13 cellular contexts compared by ENCODE assay signal in the genomic region with DNA sequence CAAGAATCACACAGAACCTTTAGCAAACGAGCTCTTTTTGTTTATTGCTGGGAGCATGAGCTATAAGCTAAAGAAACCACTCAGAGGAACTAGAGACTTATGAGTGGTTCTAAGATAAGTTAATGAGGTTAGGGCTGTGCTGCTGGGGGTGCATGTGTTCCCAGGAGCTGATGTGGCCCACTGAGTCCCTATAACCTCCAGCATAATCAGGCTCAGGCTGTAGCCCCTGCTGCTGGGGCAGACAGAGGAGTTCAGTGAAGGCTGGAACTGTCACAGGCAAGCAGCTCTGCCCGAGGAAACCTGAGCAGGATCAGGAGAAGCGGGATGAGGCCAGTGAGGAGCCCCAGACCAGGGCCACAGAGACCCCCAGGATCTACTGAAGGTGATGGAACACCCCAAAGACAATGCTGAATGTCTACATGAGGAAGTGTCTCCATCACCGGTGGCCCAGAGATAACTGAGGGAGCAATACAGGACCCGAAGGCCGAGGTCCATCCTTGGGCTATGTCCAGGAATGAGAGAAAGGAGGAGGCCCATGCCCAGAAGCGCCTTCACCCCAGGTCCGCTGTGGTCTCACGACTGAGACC. TPM values are rescaled to one million over a fixed set of nuclear protein-coding genes. Genes with fewer than 3 reads are reported as not detected.
DNase-seq lines count a peak whose midpoint lies in the region; ATAC-seq and TF ChIP-seq lines count a peak whose summit lies in the region.
"Had no signal": no experiment of that assay in that cellular context is flagged by ENCODE, and none has a peak within 500 bp of the region (broad histone marks: within the 10 kb centered on the region; RNA-seq: fewer than 3 reads in every experiment).

No MANE protein-coding gene starts in this region.

- H3K9ac ChIP-seq in mesendoderm (ENCODE audit: low read length): no peak overlapping the region
- H3K9ac ChIP-seq: parathyroid adenoma had no signal

- peak overlapping the region; percentile 50; the same call in 1 of the 2 replicates for H3K4me2 ChIP-seq in PC-9
- H3K4me2 ChIP-seq in mesendoderm (ENCODE audit: low read length): no peak overlapping the region

- H2AFZ ChIP-seq in PC-9: no peak overlapping the region
- H2AFZ ChIP-seq: parathyroid adenoma had no signal

- H3K27ac ChIP-seq in PC-9: peak overlapping the region; percentile 83
- no peak overlapping the region for H3K27ac ChIP-seq in mesendoderm (ENCODE audit: low read depth, low read length)
- H3K27ac ChIP-seq: parathyroid adenoma, stomach had no signal

- no CpG with 5 or more reads among the region's 9 CpGs for WGBS in mesendoderm (ENCODE audit: extremely low coverage, insufficient coverage, low lambda C conversion rate)

- no peak for TF ChIP-seq CTCF in PC-9 (conservative IDR thresholded peaks at IDR 0.05)

- H4K5ac ChIP-seq in mesendoderm (ENCODE audit: low read length): no peak overlapping the region

- no peaks in the 10 kb centered on the region for H3K27me3 ChIP-seq in PC-9 (ENCODE audit: insufficient read depth, low read depth)
- no peaks in the 10 kb centered on the region for H3K27me3 ChIP-seq in mesendoderm (ENCODE audit: insufficient read depth, low read length, poor library complexity)

- no peak overlapping the region for H2BK120ac ChIP-seq in mesendoderm (ENCODE audit: low read depth, low read length)

- H3K36me3 ChIP-seq in PC-9 (ENCODE audit: low read depth) (no peaks in the 10 kb centered on the region), mesendoderm (ENCODE audit: control insufficient read depth, insufficient read depth, low read length) (no peaks in the 10 kb centered on the region)
- H3K36me3 ChIP-seq: stomach had no signal

- peak overlapping the region; percentile 20 for H3K18ac ChIP-seq in mesendoderm (ENCODE audit: low read length)

- ATAC-seq in GM18498 (IDR thresholded peaks at IDR 0.05; ENCODE audit: unreplicated experiment) (peak; percentile 34), GM21390 (IDR thresholded peaks at IDR 0.05; ENCODE audit: unreplicated experiment) (peak; percentile 30)

- CTCF ChIA-PET in PC-9 (lab: Charles Lee): interaction anchor here (0.7 kb wide), 1 partner anchor 15 kb away, joined by 3 read pairs; no protein-coding TSS in a partner anchor

- intact Hi-C loops in PC-9 (cut with micrococcal nuclease; ENCODE audit: unreplicated experiment): no loop called here

- no peak overlapping the region for H4K8ac ChIP-seq in mesendoderm (ENCODE audit: low read depth, low read length)

- peak overlapping the region; percentile 91 for H2AK5ac ChIP-seq in mesendoderm (ENCODE audit: low read length)

- H2BK5ac ChIP-seq in mesendoderm (ENCODE audit: low read length): peak overlapping the region; percentile 6

- POLR2A ChIA-PET in PC-9 (lab: Charles Lee; ENCODE audit: unreplicated experiment): no interaction called here

- peaks cover 37% of the 10 kb centered on the region for H3K4me1 ChIP-seq in PC-9 (replicated peaks; ENCODE audit: insufficient read depth)
- peaks cover 13% of the 10 kb centered on the region for H3K4me1 ChIP-seq in mesendoderm (ENCODE audit: control insufficient read depth, low read depth, low read length)
- H3K4me1 ChIP-seq: parathyroid adenoma had no signal

- H3K9me3 ChIP-seq in PC-9 (ENCODE audit: insufficient read depth, low read depth): no peaks in the 10 kb centered on the region
- H3K9me3 ChIP-seq: stomach had no signal

- peaks cover 14% of the 10 kb centered on the region; the same call in 1 of the 2 replicates for H3F3A ChIP-seq in PC-9 (ENCODE audit: insufficient read depth, low read depth)

- DNase-seq in PC-9: no peak
- no peak for DNase-seq in mesendoderm
- DNase-seq in retina: no peak
- DNase-seq in NCI-H1092 treated with DMSO at 0.1 percent for 48 hours (lab: John Stamatoyannopoulos, UW): no peak
- DNase-seq in activated CD8-positive, alpha-beta memory T cell treated with anti-CD3 and anti-CD28 coated beads, Interleukin-2, amount 50 U/mL, for 4 hours: no peak
- no peak for DNase-seq in stimulated activated CD4-positive, alpha-beta T cell treated with anti-CD3 and anti-CD28 coated beads, Interleukin-4, amount 100 ng/mL, for 1 hour
- DNase-seq: amniotic stem cell, dermis blood vessel endothelial cell, NCI-H510A treated with DMSO at 0.1 percent for 48 hours, stomach had no signal

- no peak overlapping the region for H2BK15ac ChIP-seq in mesendoderm (replicated peaks; ENCODE audit: low read depth)

- no peak overlapping the region for H3K4me3 ChIP-seq in PC-9
- H3K4me3 ChIP-seq in mesendoderm (ENCODE audit: low read length): no peak overlapping the region
- H3K4me3 ChIP-seq: stomach had no signal

- H4K20me1 ChIP-seq in PC-9 (ENCODE audit: insufficient read depth): no peaks in the 10 kb centered on the region

- BruUV-seq in PC-9 (replicated peaks; lab: Mats Ljungman, UMichigan): no TSS peak

- H3K9me2 ChIP-seq in PC-9 (ENCODE audit: insufficient read depth): no peaks in the 10 kb centered on the region

- peak overlapping the region; percentile 68 for H3K56ac ChIP-seq in mesendoderm (ENCODE audit: low read length)

- H3K79me2 ChIP-seq in PC-9 (ENCODE audit: low read depth) (no peaks in the 10 kb centered on the region), mesendoderm (ENCODE audit: control insufficient read depth, insufficient read depth, low read length) (no peaks in the 10 kb centered on the region)
- H3K79me2 ChIP-seq: parathyroid adenoma had no signal

- no peak overlapping the region for H3K4ac ChIP-seq in mesendoderm (ENCODE audit: low read depth, low read length)

- no peak overlapping the region for H3K23ac ChIP-seq in mesendoderm (ENCODE audit: low read length)

- H3K79me1 ChIP-seq in mesendoderm (ENCODE audit: low read length): no peaks in the 10 kb centered on the region

RNA-seq across cellular contexts. Expression of gene TUBB2B, which starts 17.3 kb away (rescaled TPM):
- total RNA-seq in PC-9 (2021): 1.3 and 2.5 TPM in 2 replicates
- polyA plus RNA-seq in mesendoderm (2013, experiment 1 of 2): 1,328 TPM
- polyA plus RNA-seq in mesendoderm (2013, experiment 2 of 2): 1,392 TPM

RNA-seq across cellular contexts. Expression of gene PSMG4, which starts 48.6 kb away (rescaled TPM):
- total RNA-seq in PC-9 (2021): 33.8 and 47.6 TPM in 2 replicates
- polyA plus RNA-seq in mesendoderm (2013, experiment 1 of 2): 53.4 TPM
- 51.8 TPM for polyA plus RNA-seq in mesendoderm (2013, experiment 2 of 2)

RNA-seq across cellular contexts. Expression of gene TUBB2A, which starts 52.8 kb away (rescaled TPM):
- total RNA-seq in PC-9 (2021): 17.0 and 19.0 TPM in 2 replicates
- 956 TPM for polyA plus RNA-seq in mesendoderm (2013, experiment 1 of 2)
- 989 TPM for polyA plus RNA-seq in mesendoderm (2013, experiment 2 of 2)
